Comparison of ENCODE assay signal across 8 cellular contexts in the genomic region with DNA sequence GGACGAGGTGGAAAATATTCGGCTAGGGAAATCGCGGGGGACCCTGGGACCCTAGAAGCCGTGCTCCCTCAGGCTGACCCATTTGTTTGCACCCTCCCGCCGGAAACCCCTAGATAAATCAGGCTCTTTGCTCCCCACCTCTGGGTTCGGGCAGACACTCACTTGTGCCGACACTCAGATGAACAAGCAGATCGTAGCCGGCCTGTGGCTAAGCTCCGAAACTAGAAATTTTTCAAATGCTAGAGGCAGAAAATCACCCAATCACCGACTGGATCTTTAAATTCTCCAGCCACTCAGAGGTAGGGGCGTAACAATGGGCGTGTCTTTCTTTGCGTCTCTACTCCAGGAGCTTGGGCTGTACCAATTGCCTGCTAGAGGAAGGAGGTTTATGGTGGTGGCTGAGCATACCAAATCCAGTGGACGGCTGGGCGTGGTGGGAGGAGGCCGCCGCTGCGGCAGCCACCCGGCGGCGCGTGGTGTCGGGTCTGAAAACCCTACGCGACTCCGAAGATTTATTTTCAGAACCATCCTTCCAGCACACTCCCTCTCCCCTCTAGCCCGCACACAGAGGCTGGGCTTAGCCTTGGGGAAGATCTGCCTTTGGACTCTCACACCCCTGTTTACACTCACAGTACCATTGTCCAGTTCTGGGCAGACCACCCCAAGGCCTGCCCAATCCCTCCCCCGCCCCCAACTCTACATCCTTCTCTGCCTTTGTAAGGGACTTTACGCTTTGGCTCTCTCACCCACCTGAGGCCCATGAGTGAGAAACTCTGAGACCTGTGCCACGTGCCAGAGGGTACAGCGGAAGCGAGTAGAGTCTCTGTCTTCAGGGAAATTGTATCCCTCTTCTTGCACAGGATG. TPM values are rescaled to one million over a fixed set of nuclear protein-coding genes. Genes with fewer than 3 reads are reported as not detected.
DNase-seq lines count a peak whose midpoint lies in the region; ATAC-seq and TF ChIP-seq lines count a peak whose summit lies in the region.

A gene with protein sequence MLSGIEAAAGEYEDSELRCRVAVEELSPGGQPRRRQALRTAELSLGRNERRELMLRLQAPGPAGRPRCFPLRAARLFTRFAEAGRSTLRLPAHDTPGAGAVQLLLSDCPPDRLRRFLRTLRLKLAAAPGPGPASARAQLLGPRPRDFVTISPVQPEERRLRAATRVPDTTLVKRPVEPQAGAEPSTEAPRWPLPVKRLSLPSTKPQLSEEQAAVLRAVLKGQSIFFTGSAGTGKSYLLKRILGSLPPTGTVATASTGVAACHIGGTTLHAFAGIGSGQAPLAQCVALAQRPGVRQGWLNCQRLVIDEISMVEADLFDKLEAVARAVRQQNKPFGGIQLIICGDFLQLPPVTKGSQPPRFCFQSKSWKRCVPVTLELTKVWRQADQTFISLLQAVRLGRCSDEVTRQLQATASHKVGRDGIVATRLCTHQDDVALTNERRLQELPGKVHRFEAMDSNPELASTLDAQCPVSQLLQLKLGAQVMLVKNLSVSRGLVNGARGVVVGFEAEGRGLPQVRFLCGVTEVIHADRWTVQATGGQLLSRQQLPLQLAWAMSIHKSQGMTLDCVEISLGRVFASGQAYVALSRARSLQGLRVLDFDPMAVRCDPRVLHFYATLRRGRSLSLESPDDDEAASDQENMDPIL (minus strand): TSS at position 217 of the 864 bp plus-strand sequence. CDS start 1,312 bp downstream, outside the sequence.

- peaks cover 6% of the 10 kb centered on the region for H3F3A ChIP-seq in SK-N-SH (replicated peaks; ENCODE audit: insufficient read depth)

- TF ChIP-seq POLR2A in suprapubic skin (IDR thresholded peaks at IDR 0.05) = no peak

- peaks cover 17% of the 10 kb centered on the region for H3K36me3 Mint-ChIP-seq in activated naive CD4-positive, alpha-beta T cell treated with anti-CD3 and anti-CD28 coated beads, Interleukin-2, amount 10 ng/mL, durations not matched to agents 7 days and 5 days

- H2AFZ ChIP-seq in SK-N-SH (ENCODE audit: low read depth) = peak within 1 kb of the TSS; percentile 86

- H3K27ac Mint-ChIP-seq in activated naive CD4-positive, alpha-beta T cell treated with anti-CD3 and anti-CD28 coated beads, Interleukin-2, amount 10 ng/mL, durations not matched to agents 7 days and 5 days = peak within 1 kb of the TSS; percentile 92

- peak within 1 kb of the TSS; percentile 88 for H3K4me3 Mint-ChIP-seq in activated naive CD4-positive, alpha-beta T cell treated with anti-CD3 and anti-CD28 coated beads, Interleukin-2, amount 10 ng/mL, durations not matched to agents 7 days and 5 days

- H3K27me3 ChIP-seq in SK-N-SH (ENCODE audit: insufficient read depth) = no peaks in the 10 kb centered on the region
- H3K27me3 ChIP-seq in suprapubic skin = peaks cover 5% of the 10 kb centered on the region

- peak within 1 kb of the TSS; percentile 98 for H3K4me2 ChIP-seq in SK-N-SH

- H3K9me3 Mint-ChIP-seq in activated naive CD4-positive, alpha-beta T cell treated with anti-CD3 and anti-CD28 coated beads, Interleukin-2, amount 10 ng/mL, durations not matched to agents 7 days and 5 days = no peaks in the 10 kb centered on the region

- H3K27ac ChIP-seq in SK-N-SH (ENCODE audit: low read depth in 2 of 2, low read length in 1 of 2) (peak within 1 kb of the TSS; percentile 59 to 91), suprapubic skin (no peak within 1 kb of the TSS)

- H3K9ac ChIP-seq in SK-N-SH = peak within 1 kb of the TSS; percentile 75

- no peak for TF ChIP-seq CTCF in GM10248 (IDR thresholded peaks at IDR 0.05; ENCODE audit: control extremely low read depth, extremely low read depth, low read depth, missing control alignments)
- no peak for TF ChIP-seq CTCF in SK-N-SH (IDR thresholded peaks at IDR 0.05)
- TF ChIP-seq CTCF in suprapubic skin (IDR thresholded peaks at IDR 0.05) = no peak

- peaks cover 45% of the 10 kb centered on the region for H3K4me1 Mint-ChIP-seq in activated naive CD4-positive, alpha-beta T cell treated with anti-CD3 and anti-CD28 coated beads, Interleukin-2, amount 10 ng/mL, durations not matched to agents 7 days and 5 days

- H3K79me2 ChIP-seq in SK-N-SH (ENCODE audit: insufficient read depth) = peaks cover 17% of the 10 kb centered on the region; the same call in 1 of the 2 replicates

- no peaks in the 10 kb centered on the region for H4K20me1 ChIP-seq in SK-N-SH (ENCODE audit: insufficient read depth)

- peak; percentile 20; the same call in 1 of the 2 replicates for TF ChIP-seq RAD21 in SK-N-SH (IDR thresholded peaks at IDR 0.05; ENCODE audit: low read length)

- TF ChIP-seq EP300 in SK-N-SH (IDR thresholded peaks at IDR 0.05; ENCODE audit: borderline replicate concordance in 1 of 2, low read depth in 1 of 2, low read length in 1 of 2) = peak in 1 of 2 experiments; percentile 51; a peak in 1 of 4 replicates
- TF ChIP-seq EP300 in suprapubic skin (IDR thresholded peaks at IDR 0.05) = no peak

- 7% methylated on average over 22 of the region's 35 CpGs for WGBS in SK-N-SH (ENCODE audit: low lambda C conversion rate)
- WGBS in suprapubic skin = 7% methylated on average over 27 of the region's 35 CpGs

- CTCF ChIA-PET in GM10248 (lab: Yijun Ruan, JAX) = interaction anchor here (0.8 to 2.3 kb wide), 6 partner anchors 10 to 80 kb away, joined by 3 to 12 read pairs (median 8); no protein-coding TSS in a partner anchor
- CTCF ChIA-PET in SK-N-SH (lab: Yijun Ruan, JAX) = interaction anchor here (0.8 to 1.0 kb wide), 2 partner anchors 12 to 94 kb away, joined by 3 read pairs; no protein-coding TSS in a partner anchor
- CTCF ChIA-PET in activated naive CD4-positive, alpha-beta T cell treated with anti-CD3 and anti-CD28 coated beads, Interleukin-2, amount 10 ng/mL, durations not matched to agents 7 days and 5 days (lab: Charles Lee) = interaction anchor here (1.0 to 1.6 kb wide), 6 partner anchors 10 to 69 kb away, joined by 3 to 8 read pairs (median 4); a partner anchor contains a TSS

- peak; percentile 90 for ATAC-seq in HG02610 (IDR thresholded peaks at IDR 0.05; ENCODE audit: unreplicated experiment)

- H3K9me3 ChIP-seq in SK-N-SH (no peaks in the 10 kb centered on the region), suprapubic skin (no peaks in the 10 kb centered on the region)

- H3K36me3 ChIP-seq in SK-N-SH (replicated peaks in 1 of 2; ENCODE audit: control insufficient read depth in 1 of 2, insufficient read depth in 2 of 2, low read length in 1 of 2) (no peaks in the 10 kb centered on the region), suprapubic skin (no peaks in the 10 kb centered on the region)

- H3K4me3 ChIP-seq in SK-N-SH (ENCODE audit: low read depth in 2 of 2, low read length in 1 of 2) (peak within 1 kb of the TSS; percentile 63 to 75), suprapubic skin (peak within 1 kb of the TSS; percentile 48)

- peak; percentile 95 for DNase-seq in GM10248 (ENCODE audit: extremely low spot score)
- DNase-seq in NCI-H1092 (lab: John Stamatoyannopoulos, UW) = peak; percentile 94
- DNase-seq in SK-N-SH = peak; percentile 94
- peak; percentile 96 for DNase-seq in activated naive CD4-positive, alpha-beta T cell treated with anti-CD3 and anti-CD28 coated beads, Interleukin-2, amount 10 ng/mL, durations not matched to agents 7 days and 5 days
- DNase-seq in germinal center (ENCODE audit: low spot score) = peak; percentile 93
- peak; percentile 40 to 95 (median 80) for DNase-seq in nucleus accumbens (lab: John Stamatoyannopoulos, UW)
- peak; percentile 93 to 94 for DNase-seq in suprapubic skin (ENCODE audit: low spot score in 2 of 2)

- H3K4me1 ChIP-seq in SK-N-SH (ENCODE audit: control insufficient read depth in 1 of 2, insufficient read depth in 2 of 2, low read depth in 1 of 2, low read length in 1 of 2) (peaks cover 0 to 16% of the 10 kb centered on the region in 2 experiments; a peak in 1 of 4 replicates), suprapubic skin (peaks cover 24% of the 10 kb centered on the region)

- no peaks in the 10 kb centered on the region for H3K9me2 ChIP-seq in SK-N-SH

- no peaks in the 10 kb centered on the region for H3K27me3 Mint-ChIP-seq in activated naive CD4-positive, alpha-beta T cell treated with anti-CD3 and anti-CD28 coated beads, Interleukin-2, amount 10 ng/mL, durations not matched to agents 7 days and 5 days

- POLR2A ChIA-PET in GM10248 (lab: Yijun Ruan, JAX) (interaction anchor here (0.6 to 1.1 kb wide), 4 partner anchors 10 to 478 kb away, joined by 3 to 11 read pairs (median 4); no protein-coding TSS in a partner anchor), SK-N-SH (lab: Yijun Ruan, JAX) (interaction anchor here (0.6 to 1.8 kb wide), 7 partner anchors 10 to 164 kb away, joined by 3 to 20 read pairs (median 4); a partner anchor contains a TSS)

TF ChIP-seq in SK-N-SH, 30 proteins besides CTCF, POLR2A, EP300 and RAD21 (continues in another document):
- TF ChIP-seq GATA2 (CRISPR knock-in tag; IDR thresholded peaks at IDR 0.05) (0 out of 2 replicates have a peak, but pooled peaks have one; percentile 20), FOXJ3 (CRISPR knock-in tag; IDR thresholded peaks at IDR 0.05) (no peak), RFX5 (IDR thresholded peaks at IDR 0.05; ENCODE audit: low read length) (peak; percentile 81), TCF12 (IDR thresholded peaks at IDR 0.05) (0 out of 2 replicates have a peak, but pooled peaks have one; percentile 10), NRF1 (IDR thresholded peaks at IDR 0.05; ENCODE audit: low read depth, low read length) (no peak), FOXM1 (IDR thresholded peaks at IDR 0.05; ENCODE audit: low read depth) (peak; percentile 96), JUND (IDR thresholded peaks at IDR 0.05) (peak; percentile 10; the same call in 1 of the 2 replicates), YY1 (IDR thresholded peaks at IDR 0.05; ENCODE audit: low read depth) (no peak), SIN3A (IDR thresholded peaks at IDR 0.05; ENCODE audit: borderline replicate concordance, low read depth, low read length) (peak; percentile 98)
- TF ChIP-seq, protein P1, sequence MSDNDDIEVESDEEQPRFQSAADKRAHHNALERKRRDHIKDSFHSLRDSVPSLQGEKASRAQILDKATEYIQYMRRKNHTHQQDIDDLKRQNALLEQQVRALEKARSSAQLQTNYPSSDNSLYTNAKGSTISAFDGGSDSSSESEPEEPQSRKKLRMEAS (IDR thresholded peaks at IDR 0.05; ENCODE audit: low read depth) = peak; percentile 92

RNA-seq across cellular contexts. Expression of the gene that starts here (rescaled TPM):
- polyA plus RNA-seq in SK-N-SH (2012; rRNA removed) = 12.1 and 12.4 TPM in 2 replicates
- 2.8 and 4.4 TPM in 2 replicates for polyA plus RNA-seq in SK-N-SH (2012; cell fraction: cytosol; rRNA removed)
- polyA plus RNA-seq in SK-N-SH (2012; cell fraction: nucleus; rRNA removed) = 54.8 and 80.5 TPM in 2 replicates
- total RNA-seq in suprapubic skin = 1 to 10 TPM in 3 of 4 donors, under 1 TPM in 1; 0.42 to 5.9 (median 1.5) TPM
